Comparison of ENCODE assay signal across 9 cellular contexts in the genomic region with DNA sequence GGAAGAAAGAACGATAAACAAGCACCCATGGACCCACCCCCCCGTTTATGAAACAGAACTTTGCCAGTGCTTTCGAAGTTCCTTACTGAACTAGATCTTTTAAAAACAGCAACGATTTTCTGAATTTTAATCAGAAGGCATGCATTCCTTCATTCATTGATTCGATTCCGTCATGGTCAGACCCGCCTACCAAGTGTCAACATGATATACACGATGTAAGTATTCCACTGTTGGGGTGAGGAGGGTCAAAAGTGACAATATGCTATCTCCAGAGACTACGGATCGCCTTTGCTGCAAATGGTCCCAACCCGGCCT. TPM values are rescaled to one million over a fixed set of nuclear protein-coding genes. Genes with fewer than 3 reads are reported as not detected.
A peak's percentile ranks its signal among the peaks of the same experiment; 100 is the strongest.
DNase-seq lines count a peak whose midpoint lies in the region; ATAC-seq and TF ChIP-seq lines count a peak whose summit lies in the region.
"Had no signal": no experiment of that assay in that cellular context is flagged by ENCODE, and none has a peak within 500 bp of the region (broad histone marks: within the 10 kb centered on the region; RNA-seq: fewer than 3 reads in every experiment).

No MANE protein-coding gene starts in this region.

- 20% methylated on average over 11 of the region's 11 CpGs for WGBS in HUES64

- peak overlapping the region; percentile 73 for H3K4me3 Mint-ChIP-seq in chondrocyte (ENCODE audit: unreplicated experiment)

- H3K79me2 ChIP-seq in ACC112 (ENCODE audit: control insufficient read depth, insufficient read depth, low read length, unreplicated experiment) = peaks cover 44% of the 10 kb centered on the region

- H3K27me3 ChIP-seq in ACC112 (ENCODE audit: insufficient read depth, low read length) (no peaks in the 10 kb centered on the region), HUES64 (ENCODE audit: insufficient read depth, low read length) (peaks cover 9% of the 10 kb centered on the region; the same call in 1 of the 2 replicates), muscle layer of duodenum (ENCODE audit: low read depth, low read length) (no peaks in the 10 kb centered on the region)

- no peaks in the 10 kb centered on the region for H3K4me1 ChIP-seq in ACC112 (ENCODE audit: control insufficient read depth, insufficient read depth, low read length, unreplicated experiment)
- peaks cover 23% of the 10 kb centered on the region for H3K4me1 ChIP-seq in HUES64 (ENCODE audit: insufficient read depth, low read length)
- H3K4me1 ChIP-seq in muscle layer of duodenum (ENCODE audit: control insufficient read depth in 1 of 2, insufficient read depth in 2 of 2, low read length in 2 of 2) = peaks cover 0 to 16% of the 10 kb centered on the region in 2 donors

- peak overlapping the region; percentile 88 for H2AFZ ChIP-seq in ACC112 (ENCODE audit: low read length, unreplicated experiment)

- H3K4me3 ChIP-seq in ACC112 (ENCODE audit: low read depth, low read length) (peak overlapping the region; percentile 88), HUES64 (ENCODE audit: low read length) (peak overlapping the region; percentile 94), muscle layer of duodenum (ENCODE audit: low read depth in 1 of 2, low read length in 2 of 2) (peak overlapping the region; percentile 68 to 97)

- ATAC-seq in HG02970 (IDR thresholded peaks at IDR 0.05; ENCODE audit: low FRiP score, unreplicated experiment) (no peak), HG03521 (IDR thresholded peaks at IDR 0.05; ENCODE audit: unreplicated experiment) (no peak), HG02678 (IDR thresholded peaks at IDR 0.05; ENCODE audit: unreplicated experiment) (no peak)

- H3K27ac Mint-ChIP-seq in chondrocyte (ENCODE audit: unreplicated experiment) = peak overlapping the region; percentile 69

- DNase-seq in chondrocyte (ENCODE audit: low spot score) = no peak
- no peak for DNase-seq in stimulated activated CD4-positive, alpha-beta T cell treated with anti-CD3 and anti-CD28 coated beads, Interleukin-12 subunit alpha, Interleukin-12 subunit beta, amount 100 ng/mL, for 4 hours
- DNase-seq: effector CD4-positive, alpha-beta T cell had no signal

- no peak overlapping the region for H3K9ac ChIP-seq in HUES64 (ENCODE audit: low read depth, low read length)

- TF ChIP-seq CTCF in chondrocyte (IDR thresholded peaks at IDR 0.05) = no peak

- no peaks in the 10 kb centered on the region for H3K27me3 Mint-ChIP-seq in chondrocyte (ENCODE audit: low read depth)

- no peak overlapping the region for H3K27ac ChIP-seq in ACC112 (ENCODE audit: low read depth, low read length)
- H3K27ac ChIP-seq in HUES64 (ENCODE audit: low read depth, low read length) = no peak overlapping the region
- no peak overlapping the region for H3K27ac ChIP-seq in muscle layer of duodenum (ENCODE audit: low read length)

- H3K9me3 ChIP-seq in HUES64 (ENCODE audit: insufficient read depth, low read depth, low read length) (no peaks in the 10 kb centered on the region), muscle layer of duodenum (ENCODE audit: control insufficient read depth in 1 of 2, low read length in 2 of 2) (no peaks in the 10 kb centered on the region)

- H3K36me3 ChIP-seq in ACC112 (ENCODE audit: insufficient read depth, low read length) (no peaks in the 10 kb centered on the region), HUES64 (ENCODE audit: insufficient read depth, low read length) (no peaks in the 10 kb centered on the region), muscle layer of duodenum (ENCODE audit: control insufficient read depth in 1 of 2, insufficient read depth in 2 of 2, low read length in 2 of 2) (no peaks in the 10 kb centered on the region)

- H3K4me1 Mint-ChIP-seq in chondrocyte (ENCODE audit: low read depth) = peaks cover 36% of the 10 kb centered on the region

- no peaks in the 10 kb centered on the region for H3K9me3 Mint-ChIP-seq in chondrocyte (ENCODE audit: low read depth)

- H3K36me3 Mint-ChIP-seq in chondrocyte (ENCODE audit: low read depth) = no peaks in the 10 kb centered on the region

RNA-seq across cellular contexts. Expression of gene FMNL2, which starts 0.3 kb away (rescaled TPM):
- 26.1 TPM for polyA plus RNA-seq in HUES64 (2013, experiment 1 of 2)
- 32.8 TPM for polyA plus RNA-seq in HUES64 (2013, experiment 2 of 2)
- total RNA-seq in chondrocyte = 31.5 to 42.3 TPM (median 33.9 TPM) in 3 replicates
